Comparison of ENCODE assay signal across 18 cellular contexts in the genomic region with DNA sequence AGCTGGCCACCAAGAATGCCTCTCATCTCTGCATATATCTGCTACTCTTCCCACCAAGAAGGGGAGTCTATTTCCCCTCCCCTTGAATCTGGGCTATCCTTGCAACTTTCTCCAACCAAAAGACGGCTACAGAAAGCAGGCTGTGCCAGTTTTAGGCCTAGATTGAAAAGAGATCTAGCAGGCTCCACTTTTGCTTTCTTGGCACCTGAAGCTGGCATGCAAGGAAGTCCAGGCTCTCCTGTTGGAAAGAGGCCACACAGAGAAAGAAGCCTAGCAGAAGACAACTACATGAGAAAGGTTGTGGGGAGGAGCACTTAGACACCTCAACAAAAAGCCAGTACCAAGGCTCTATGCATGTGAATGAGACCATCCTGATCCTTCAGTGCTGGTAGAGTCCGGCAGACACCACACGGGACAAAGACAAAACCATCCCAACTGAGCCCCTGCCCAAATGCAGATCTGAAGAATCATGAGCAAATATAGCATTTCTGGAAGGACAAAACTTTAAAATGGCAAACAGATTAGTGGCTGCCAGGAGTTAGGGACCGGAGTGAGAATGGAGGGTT.
DNase-seq lines count a peak whose midpoint lies in the region; ATAC-seq, FAIRE-seq and TF ChIP-seq lines count a peak whose summit lies in the region.
"Had no signal": no experiment of that assay in that cellular context is flagged by ENCODE, and none has a peak within 500 bp of the region (broad histone marks: within the 10 kb centered on the region; RNA-seq: fewer than 3 reads in every experiment).

No MANE protein-coding gene starts in this region.

- no peak for TF ChIP-seq CTCF in K562 (IDR thresholded peaks at IDR 0.05 in 2 of 3, conservative IDR thresholded peaks at IDR 0.05 in 1 of 3; ENCODE audit: insufficient read depth in 2 of 3, low read depth in 1 of 3, low read length in 3 of 3)
- no peak for TF ChIP-seq CTCF in prostate gland (IDR thresholded peaks at IDR 0.05)
- TF ChIP-seq CTCF in vagina (IDR thresholded peaks at IDR 0.05) = no peak

- H2AFZ ChIP-seq in K562 (ENCODE audit: low read depth, low read length) = no peak overlapping the region

- DNase-seq in T-helper 2 cell treated with Interferon-gamma antibody and Interleukin-4, amounts not matched to agents 5 μg/mL and 100 μg/mL, for 36 hours (ENCODE audit: low spot score) = no peak
- DNase-seq in T-helper 2 cell (no peak), GM19239 (ENCODE audit: insufficient read length, low spot score) (no peak), K562 (ENCODE audit: extremely low read depth in 1 of 4, low spot score in 3 of 4) (no peak), prostate gland (ENCODE audit: low spot score) (peak; percentile 55), NCI-H187 (lab: John Stamatoyannopoulos, UW) (no peak), vagina (ENCODE audit: extremely low spot score in 2 of 2) (no peak)
- DNase-seq in activated CD4-positive, CD25-positive, alpha-beta regulatory T cell treated with anti-CD3 and anti-CD28 coated beads, Interleukin-2, amount 50 U/mL, for 72 hours = no peak
- DNase-seq: activated naive CD4-positive, alpha-beta T cell treated with anti-CD3 and anti-CD28 coated beads, Interleukin-2, amount 50 U/mL, for 16 hours; Kasumi-1; NCI-H1417 treated with DMSO at 0.1 percent for 48 hours; nephron progenitor cell; RPMI8226 had no signal

- TF ChIP-seq POLR2A in K562 (conservative IDR thresholded peaks at IDR 0.05) (no peak), prostate gland (IDR thresholded peaks at IDR 0.05) (no peak), vagina (IDR thresholded peaks at IDR 0.05) (no peak)

- TF ChIP-seq EP300 in K562 (IDR thresholded peaks at IDR 0.05; ENCODE audit: low read length) = no peak

- in situ Hi-C loops in K562 (cut with MboI) = no loop called here

- no peaks in the 10 kb centered on the region for H3K27me3 Mint-ChIP-seq in T-helper 2 cell treated with Interferon-gamma antibody and Interleukin-4, amounts not matched to agents 5 μg/mL and 100 μg/mL, for 36 hours (ENCODE audit: low read depth)
- H3K27me3 Mint-ChIP-seq: brain; dendritic cell treated with granulocyte-macrophage colony-stimulating factor and Interleukin-4, amounts not matched to agents 40 ng/mL and 50 ng/mL, for 4 days; memory B cell had no signal

- H3K27me3 ChIP-seq in K562 (ENCODE audit: control insufficient read depth in 2 of 2, insufficient read depth in 2 of 2, low read length in 2 of 2) = no peaks in the 10 kb centered on the region
- H3K27me3 ChIP-seq in prostate gland (replicated peaks; ENCODE audit: insufficient read depth) = no peaks in the 10 kb centered on the region
- H3K27me3 ChIP-seq in vagina = no peaks in the 10 kb centered on the region

- peak overlapping the region; percentile 27 for H3K27ac Mint-ChIP-seq in T-helper 2 cell treated with Interferon-gamma antibody and Interleukin-4, amounts not matched to agents 5 μg/mL and 100 μg/mL, for 36 hours
- H3K27ac Mint-ChIP-seq: nephron progenitor cell had no signal

- H3K4me3 ChIP-seq in K562 (no peak overlapping the region), prostate gland (no peak overlapping the region), vagina (no peak overlapping the region)

- H3K79me2 ChIP-seq in K562 (ENCODE audit: control insufficient read depth, insufficient read depth, low read length) = peaks cover 22% of the 10 kb centered on the region

- CTCF ChIA-PET in K562 (lab: Yijun Ruan, JAX; ENCODE audit: low intra/inter-chr PET ratio) = no interaction called here

- H3K27ac ChIP-seq in K562 (ENCODE audit: extremely low read depth, low read depth, low read length) (no peak overlapping the region), prostate gland (peak overlapping the region in 1 of 2 donors; percentile 12), vagina (no peak overlapping the region)

- no peaks in the 10 kb centered on the region for H3K9me1 ChIP-seq in K562 (ENCODE audit: control insufficient read depth, insufficient read depth, low read length)

- no peak overlapping the region for H3K4me2 ChIP-seq in K562 (ENCODE audit: insufficient read depth, low read length)

- no peak overlapping the region for H3K9ac ChIP-seq in K562 (ENCODE audit: insufficient read depth in 1 of 2, low read depth in 2 of 2, low read length in 2 of 2)

- peak; percentile 75 for FAIRE-seq in GM19239 (lab: Jason Lieb, UNC)
- peak; percentile 11 for FAIRE-seq in K562 (lab: Jason Lieb, UNC)

- H3K4me1 Mint-ChIP-seq in T-helper 2 cell treated with Interferon-gamma antibody and Interleukin-4, amounts not matched to agents 5 μg/mL and 100 μg/mL, for 36 hours (ENCODE audit: low read depth) = peaks cover 44% of the 10 kb centered on the region

- H3K9me3 ChIP-seq in K562 (replicated peaks; ENCODE audit: control insufficient read depth, insufficient read depth, low read depth, low read length) (no peaks in the 10 kb centered on the region), prostate gland (no peaks in the 10 kb centered on the region), vagina (no peaks in the 10 kb centered on the region)

- 76% methylated on average over 4 of the region's 4 CpGs for WGBS in K562 (ENCODE audit: insufficient coverage, low coverage, missing lambda C conversion rate)
- WGBS in prostate gland = 67% methylated on average over 4 of the region's 4 CpGs

- peaks cover 8% of the 10 kb centered on the region for H3K36me3 Mint-ChIP-seq in T-helper 2 cell treated with Interferon-gamma antibody and Interleukin-4, amounts not matched to agents 5 μg/mL and 100 μg/mL, for 36 hours (ENCODE audit: low read depth)
- H3K36me3 Mint-ChIP-seq: stimulated activated effector memory CD8-positive, alpha-beta T cell treated with anti-CD3 and anti-CD28 coated beads, Interleukin-12 subunit alpha, Interleukin-12 subunit beta, amount 100 ng/mL, for 72 hours had no signal

- POLR2A ChIA-PET in K562 (lab: Yijun Ruan, JAX) = no interaction called here

- intact Hi-C loops in K562 (cut with micrococcal nuclease) (no loop called here), prostate gland (cut with DNase I) (no loop called here), vagina (cut with DNase I) (loop anchor here (5.0 kb wide), 1 partner anchor 1186 kb away; a partner anchor contains a TSS)

- H3K4me3 Mint-ChIP-seq in T-helper 2 cell treated with Interferon-gamma antibody and Interleukin-4, amounts not matched to agents 5 μg/mL and 100 μg/mL, for 36 hours = peak overlapping the region; percentile 72
- H3K4me3 Mint-ChIP-seq: CD14-positive monocyte; dendritic cell treated with granulocyte-macrophage colony-stimulating factor and Interleukin-4, amounts not matched to agents 40 ng/mL and 50 ng/mL, for 4 days; nephron progenitor cell; stimulated activated effector memory CD8-positive, alpha-beta T cell treated with anti-CD3 and anti-CD28 coated beads, Interleukin-12 subunit alpha, Interleukin-12 subunit beta, amount 100 ng/mL, for 72 hours had no signal

- peaks cover 17% of the 10 kb centered on the region for H4K20me1 ChIP-seq in K562 (replicated peaks; ENCODE audit: control insufficient read depth, insufficient read depth, low read length)

- ATAC-seq in K562 = no peak
- ATAC-seq: stimulated activated effector memory CD8-positive, alpha-beta T cell treated with anti-CD3 and anti-CD28 coated beads, Interleukin-12 subunit alpha, Interleukin-12 subunit beta, amount 100 ng/mL, for 72 hours had no signal

- no peak for TF ChIP-seq RAD21 in K562 (CRISPR knock-in tag; conservative IDR thresholded peaks at IDR 0.05 in 1 of 2, IDR thresholded peaks at IDR 0.05 in 1 of 2)

- H3K36me3 ChIP-seq in K562 (ENCODE audit: control insufficient read depth, insufficient read depth, low read length) (no peaks in the 10 kb centered on the region), prostate gland (no peaks in the 10 kb centered on the region), vagina (no peaks in the 10 kb centered on the region)

- no peaks in the 10 kb centered on the region for H3K9me3 Mint-ChIP-seq in T-helper 2 cell treated with Interferon-gamma antibody and Interleukin-4, amounts not matched to agents 5 μg/mL and 100 μg/mL, for 36 hours
- H3K9me3 Mint-ChIP-seq: brain; dendritic cell treated with granulocyte-macrophage colony-stimulating factor and Interleukin-4, amounts not matched to agents 40 ng/mL and 50 ng/mL, for 4 days; memory B cell; nephron progenitor cell; stimulated activated effector memory CD8-positive, alpha-beta T cell treated with anti-CD3 and anti-CD28 coated beads, Interleukin-12 subunit alpha, Interleukin-12 subunit beta, amount 100 ng/mL, for 72 hours had no signal

- H3K4me1 ChIP-seq in K562 (replicated peaks in 1 of 2; ENCODE audit: control insufficient read depth in 2 of 2, insufficient read depth in 2 of 2, low read length in 2 of 2) = peaks cover 5 to 7% of the 10 kb centered on the region in 2 experiments; a peak in 3 of 5 replicates
- H3K4me1 ChIP-seq in prostate gland (replicated peaks) = no peaks in the 10 kb centered on the region
- peaks cover 59% of the 10 kb centered on the region for H3K4me1 ChIP-seq in vagina

- no TSS peak for BruUV-seq in K562 (replicated peaks; lab: Mats Ljungman, UMichigan)

TF ChIP-seq in K562, 482 proteins besides CTCF, POLR2A, EP300 and RAD21 (continues in another document):
- TF ChIP-seq, protein P1, sequence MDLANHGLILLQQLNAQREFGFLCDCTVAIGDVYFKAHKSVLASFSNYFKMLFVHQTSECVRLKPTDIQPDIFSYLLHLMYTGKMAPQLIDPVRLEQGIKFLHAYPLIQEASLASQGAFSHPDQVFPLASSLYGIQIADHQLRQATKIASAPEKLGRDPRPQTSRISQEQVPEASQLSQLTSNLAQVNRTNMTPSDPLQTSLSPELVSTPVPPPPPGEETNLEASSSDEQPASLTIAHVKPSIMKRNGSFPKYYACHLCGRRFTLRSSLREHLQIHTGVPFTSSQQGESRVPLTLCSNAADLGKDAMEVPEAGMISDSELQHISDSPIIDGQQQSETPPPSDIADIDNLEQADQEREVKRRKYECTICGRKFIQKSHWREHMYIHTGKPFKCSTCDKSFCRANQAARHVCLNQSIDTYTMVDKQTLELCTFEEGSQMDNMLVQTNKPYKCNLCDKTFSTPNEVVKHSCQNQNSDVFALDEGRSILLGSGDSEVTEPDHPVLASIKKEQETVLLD (IDR thresholded peaks at IDR 0.05) = no peak
- TF ChIP-seq ZNF507 (tag; conservative IDR thresholded peaks at IDR 0.05) = no peak
- TF ChIP-seq KLF1 (tag; IDR thresholded peaks at IDR 0.05) = no peak
- TF ChIP-seq ZNF239 (CRISPR knock-in tag; IDR thresholded peaks at IDR 0.05) = no peak
- no peak for TF ChIP-seq GATAD2A (IDR thresholded peaks at IDR 0.05)
- no peak for TF ChIP-seq ESRRA (IDR thresholded peaks at IDR 0.05; ENCODE audit: borderline replicate concordance, low read depth)
- no peak for TF ChIP-seq HDAC8 (tag; IDR thresholded peaks at IDR 0.05)
- TF ChIP-seq TAF1 (IDR thresholded peaks at IDR 0.05; ENCODE audit: control insufficient read depth, extremely low read depth, insufficient read depth, low read length, severe bottlenecking) = no peak
- no peak for TF ChIP-seq CHD1 (IDR thresholded peaks at IDR 0.05; ENCODE audit: low read length)
- no peak for TF ChIP-seq CBFB (CRISPR knock-in tag; IDR thresholded peaks at IDR 0.05)
